In the genomic region with DNA sequence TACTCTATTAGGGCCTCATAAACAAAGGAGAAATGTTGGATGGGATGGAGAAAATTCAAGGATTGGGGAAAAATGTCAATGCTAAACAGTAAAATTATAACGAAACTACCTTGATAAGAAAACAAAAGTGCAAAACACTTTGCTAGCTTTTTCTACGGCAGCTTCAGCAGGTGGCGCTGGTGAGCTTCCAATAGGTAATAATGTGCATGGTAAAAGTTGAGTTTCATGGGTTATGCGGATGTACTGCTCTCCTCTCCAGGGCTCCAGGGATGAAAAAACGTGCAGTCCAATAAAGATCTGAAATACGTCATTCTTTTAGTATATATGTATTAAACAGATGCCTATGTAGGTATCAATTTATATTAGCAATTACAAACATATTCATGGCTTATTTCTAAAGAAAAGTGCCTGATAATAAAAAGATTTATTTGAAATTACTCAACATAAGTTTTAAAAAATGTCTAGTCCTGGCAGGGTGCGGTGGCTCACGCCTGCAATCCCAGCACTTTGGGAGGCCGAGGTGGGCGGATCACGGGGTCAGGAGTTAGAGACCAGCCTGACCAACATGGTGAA, we compare ENCODE assay signal across 8 cellular contexts.
DNase-seq lines count a peak whose midpoint lies in the region; ATAC-seq and TF ChIP-seq lines count a peak whose summit lies in the region.

No MANE protein-coding gene starts in this region.

- H3K4me1 Mint-ChIP-seq in activated CD8-positive, alpha-beta memory T cell treated with anti-CD3 and anti-CD28 coated beads, Interleukin-2, amount 10 ng/mL, durations not matched to agents 7 days and 5 days = no peaks in the 10 kb centered on the region
- H3K4me1 Mint-ChIP-seq in GM23338 = peaks cover 18% of the 10 kb centered on the region

- ATAC-seq in activated CD8-positive, alpha-beta memory T cell treated with anti-CD3 and anti-CD28 coated beads, Interleukin-2, amount 10 ng/mL, durations not matched to agents 7 days and 5 days = no peak
- peak; percentile 62 for ATAC-seq in GM23338

- no peak overlapping the region for H3K9ac ChIP-seq in colonic mucosa (ENCODE audit: low read depth in 2 of 2, low read length in 2 of 2)

- CTCF ChIA-PET in activated CD8-positive, alpha-beta memory T cell treated with anti-CD3 and anti-CD28 coated beads, Interleukin-2, amount 10 ng/mL, durations not matched to agents 7 days and 5 days (lab: Charles Lee) = interaction anchor here (1.1 to 1.3 kb wide), 3 partner anchors 14 to 1498 kb away, joined by 3 to 5 read pairs (median 3); no protein-coding TSS in a partner anchor

- H3K27me3 ChIP-seq in GM23338 (ENCODE audit: insufficient read depth) = no peaks in the 10 kb centered on the region
- H3K27me3 ChIP-seq in colonic mucosa = no peaks in the 10 kb centered on the region

- H4K20me1 ChIP-seq in GM23338 (replicated peaks; ENCODE audit: insufficient read depth) = no peaks in the 10 kb centered on the region

- DNase-seq in activated CD8-positive, alpha-beta memory T cell treated with anti-CD3 and anti-CD28 coated beads, Interleukin-2, amount 10 ng/mL, durations not matched to agents 7 days and 5 days = peak; percentile 57
- no peak for DNase-seq in activated CD8-positive, alpha-beta memory T cell treated with anti-CD3 and anti-CD28 coated beads for 24 hours
- peak; percentile 85 for DNase-seq in GM23338 (ENCODE audit: low spot score)
- DNase-seq in SHP77 (lab: John Stamatoyannopoulos, UW) = peak; percentile 20 to 22
- DNase-seq in colonic mucosa = peak; percentile 35
- peak; percentile 75 for DNase-seq in medulla oblongata (ENCODE audit: extremely low spot score)
- peak; percentile 87 for DNase-seq in superior temporal gyrus (ENCODE audit: extremely low spot score)

- no peak overlapping the region for H3K4me3 Mint-ChIP-seq in activated CD8-positive, alpha-beta memory T cell treated with anti-CD3 and anti-CD28 coated beads, Interleukin-2, amount 10 ng/mL, durations not matched to agents 7 days and 5 days
- no peak overlapping the region for H3K4me3 Mint-ChIP-seq in GM23338

- intact Hi-C loops in colonic mucosa (cut with DNase I) = loop anchor here (5.0 kb wide), 1 partner anchor 1495 kb away; no protein-coding TSS in a partner anchor

- H3F3A ChIP-seq in GM23338 (replicated peaks; ENCODE audit: low read depth) = no peaks in the 10 kb centered on the region

- no peak overlapping the region for H3K27ac Mint-ChIP-seq in activated CD8-positive, alpha-beta memory T cell treated with anti-CD3 and anti-CD28 coated beads, Interleukin-2, amount 10 ng/mL, durations not matched to agents 7 days and 5 days
- H3K27ac Mint-ChIP-seq in GM23338 = no peak overlapping the region

- no peaks in the 10 kb centered on the region for H3K27me3 Mint-ChIP-seq in activated CD8-positive, alpha-beta memory T cell treated with anti-CD3 and anti-CD28 coated beads, Interleukin-2, amount 10 ng/mL, durations not matched to agents 7 days and 5 days
- no peaks in the 10 kb centered on the region for H3K27me3 Mint-ChIP-seq in GM23338 (ENCODE audit: insufficient read depth, low read depth, poor library complexity)

- no peak overlapping the region for H3K4me3 ChIP-seq in GM23338
- no peak overlapping the region for H3K4me3 ChIP-seq in colonic mucosa

- peaks cover 3% of the 10 kb centered on the region; the same call in 1 of the 2 replicates for H3K9me2 ChIP-seq in GM23338 (ENCODE audit: insufficient read depth)

- H3K79me2 ChIP-seq in GM23338 (replicated peaks; ENCODE audit: insufficient read depth) = no peaks in the 10 kb centered on the region

- peaks cover 21% of the 10 kb centered on the region for H3K4me1 ChIP-seq in GM23338 (ENCODE audit: insufficient read depth)
- H3K4me1 ChIP-seq in colonic mucosa = no peaks in the 10 kb centered on the region

- H3K27ac ChIP-seq in GM23338 (ENCODE audit: low read depth) (no peak overlapping the region), colonic mucosa (no peak overlapping the region)

- H3K36me3 Mint-ChIP-seq in activated CD8-positive, alpha-beta memory T cell treated with anti-CD3 and anti-CD28 coated beads, Interleukin-2, amount 10 ng/mL, durations not matched to agents 7 days and 5 days = no peaks in the 10 kb centered on the region
- H3K36me3 Mint-ChIP-seq in GM23338 (ENCODE audit: low read depth) = no peaks in the 10 kb centered on the region

- no peak overlapping the region for H3K4me2 ChIP-seq in GM23338

- no peak overlapping the region for H2AFZ ChIP-seq in GM23338

- H3K36me3 ChIP-seq in GM23338 (ENCODE audit: insufficient read depth) (no peaks in the 10 kb centered on the region), colonic mucosa (no peaks in the 10 kb centered on the region)

- H3K9me3 Mint-ChIP-seq in activated CD8-positive, alpha-beta memory T cell treated with anti-CD3 and anti-CD28 coated beads, Interleukin-2, amount 10 ng/mL, durations not matched to agents 7 days and 5 days (ENCODE audit: low read depth) = no peaks in the 10 kb centered on the region
- H3K9me3 Mint-ChIP-seq in GM23338 = peaks cover 3% of the 10 kb centered on the region; the same call in 2 of the 3 replicates

- no peaks in the 10 kb centered on the region for H3K9me3 ChIP-seq in colonic mucosa

- TF ChIP-seq CTCF in GM23338 (conservative IDR thresholded peaks at IDR 0.05; ENCODE audit: low read depth in 2 of 2) (peak; percentile 85 to 95), LNCAP (IDR thresholded peaks at IDR 0.05) (peak; percentile 87), colonic mucosa (IDR thresholded peaks at IDR 0.05) (peak; percentile 50)

TF ChIP-seq in GM23338, 12 proteins besides CTCF, POLR2A, EP300 and RAD21 (continues in another document):
- TF ChIP-seq ZNF114 (CRISPR knock-in tag; IDR thresholded peaks at IDR 0.05) (no peak), ZNF331 (CRISPR knock-in tag; IDR thresholded peaks at IDR 0.05; ENCODE audit: low read depth) (no peak), EZH2phosphoT487 (IDR thresholded peaks at IDR 0.05; ENCODE audit: unreplicated experiment) (no peak), JUNB (IDR thresholded peaks at IDR 0.05; ENCODE audit: unreplicated experiment) (no peak), EZH2 (IDR thresholded peaks at IDR 0.05; ENCODE audit: low read depth, unreplicated experiment) (no peak), STAT1 (IDR thresholded peaks at IDR 0.05; ENCODE audit: unreplicated experiment) (no peak), NANOG (IDR thresholded peaks at IDR 0.05; ENCODE audit: borderline replicate concordance) (no peak), POLR2AphosphoS5 (IDR thresholded peaks at IDR 0.05; ENCODE audit: low read depth) (no peak)
- TF ChIP-seq, protein P1, sequence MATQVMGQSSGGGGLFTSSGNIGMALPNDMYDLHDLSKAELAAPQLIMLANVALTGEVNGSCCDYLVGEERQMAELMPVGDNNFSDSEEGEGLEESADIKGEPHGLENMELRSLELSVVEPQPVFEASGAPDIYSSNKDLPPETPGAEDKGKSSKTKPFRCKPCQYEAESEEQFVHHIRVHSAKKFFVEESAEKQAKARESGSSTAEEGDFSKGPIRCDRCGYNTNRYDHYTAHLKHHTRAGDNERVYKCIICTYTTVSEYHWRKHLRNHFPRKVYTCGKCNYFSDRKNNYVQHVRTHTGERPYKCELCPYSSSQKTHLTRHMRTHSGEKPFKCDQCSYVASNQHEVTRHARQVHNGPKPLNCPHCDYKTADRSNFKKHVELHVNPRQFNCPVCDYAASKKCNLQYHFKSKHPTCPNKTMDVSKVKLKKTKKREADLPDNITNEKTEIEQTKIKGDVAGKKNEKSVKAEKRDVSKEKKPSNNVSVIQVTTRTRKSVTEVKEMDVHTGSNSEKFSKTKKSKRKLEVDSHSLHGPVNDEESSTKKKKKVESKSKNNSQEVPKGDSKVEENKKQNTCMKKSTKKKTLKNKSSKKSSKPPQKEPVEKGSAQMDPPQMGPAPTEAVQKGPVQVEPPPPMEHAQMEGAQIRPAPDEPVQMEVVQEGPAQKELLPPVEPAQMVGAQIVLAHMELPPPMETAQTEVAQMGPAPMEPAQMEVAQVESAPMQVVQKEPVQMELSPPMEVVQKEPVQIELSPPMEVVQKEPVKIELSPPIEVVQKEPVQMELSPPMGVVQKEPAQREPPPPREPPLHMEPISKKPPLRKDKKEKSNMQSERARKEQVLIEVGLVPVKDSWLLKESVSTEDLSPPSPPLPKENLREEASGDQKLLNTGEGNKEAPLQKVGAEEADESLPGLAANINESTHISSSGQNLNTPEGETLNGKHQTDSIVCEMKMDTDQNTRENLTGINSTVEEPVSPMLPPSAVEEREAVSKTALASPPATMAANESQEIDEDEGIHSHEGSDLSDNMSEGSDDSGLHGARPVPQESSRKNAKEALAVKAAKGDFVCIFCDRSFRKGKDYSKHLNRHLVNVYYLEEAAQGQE (IDR thresholded peaks at IDR 0.05; ENCODE audit: unreplicated experiment) = no peak
- TF ChIP-seq, protein P2, sequence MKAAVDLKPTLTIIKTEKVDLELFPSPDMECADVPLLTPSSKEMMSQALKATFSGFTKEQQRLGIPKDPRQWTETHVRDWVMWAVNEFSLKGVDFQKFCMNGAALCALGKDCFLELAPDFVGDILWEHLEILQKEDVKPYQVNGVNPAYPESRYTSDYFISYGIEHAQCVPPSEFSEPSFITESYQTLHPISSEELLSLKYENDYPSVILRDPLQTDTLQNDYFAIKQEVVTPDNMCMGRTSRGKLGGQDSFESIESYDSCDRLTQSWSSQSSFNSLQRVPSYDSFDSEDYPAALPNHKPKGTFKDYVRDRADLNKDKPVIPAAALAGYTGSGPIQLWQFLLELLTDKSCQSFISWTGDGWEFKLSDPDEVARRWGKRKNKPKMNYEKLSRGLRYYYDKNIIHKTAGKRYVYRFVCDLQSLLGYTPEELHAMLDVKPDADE (IDR thresholded peaks at IDR 0.05) = no peak
